In the genomic region with DNA sequence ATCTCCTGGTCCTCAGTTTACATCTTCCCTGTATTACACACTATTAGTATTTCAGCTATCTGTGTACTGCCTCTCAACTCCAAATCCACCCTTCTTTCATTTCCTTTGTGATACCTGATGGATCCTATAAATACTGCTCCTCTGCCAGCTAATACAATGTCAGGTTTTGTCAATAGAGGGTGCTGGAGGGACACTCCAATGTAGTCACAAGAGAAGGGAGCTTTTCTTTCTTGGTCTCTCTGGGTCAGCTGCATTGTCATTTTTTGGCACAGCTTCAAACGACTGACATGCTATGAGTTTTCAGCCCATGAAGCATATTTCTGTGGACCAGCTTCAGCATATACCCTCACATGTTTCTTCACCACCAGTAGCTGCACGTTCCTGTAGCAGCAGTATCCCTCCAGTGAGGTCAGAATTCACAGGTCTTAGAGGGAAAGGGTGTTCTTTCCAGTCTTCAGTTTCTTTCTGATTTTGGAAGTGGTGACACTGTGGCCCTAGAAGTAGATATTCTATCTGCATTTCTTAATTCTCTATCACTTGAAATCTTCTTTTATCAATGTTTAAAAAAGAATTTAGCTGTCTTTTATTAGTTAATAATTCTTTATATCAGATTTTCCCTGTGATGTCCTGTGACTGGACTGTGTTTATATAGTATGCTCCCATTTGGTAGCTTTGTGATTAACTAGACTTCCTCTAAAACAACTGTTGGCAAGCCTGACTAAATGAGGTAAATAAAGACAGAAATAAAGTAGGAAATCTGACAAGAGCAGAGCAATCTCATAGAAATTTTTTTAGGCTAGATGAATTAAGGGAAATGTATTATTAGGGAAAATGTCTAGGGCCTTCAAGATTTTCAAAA, we compare ENCODE assay signal across 8 cellular contexts.
DNase-seq lines count a peak whose midpoint lies in the region; ATAC-seq and TF ChIP-seq lines count a peak whose summit lies in the region.

No MANE protein-coding gene starts in this region.

- no peak overlapping the region for H3K4me3 Mint-ChIP-seq in GM23338
- no peak overlapping the region for H3K4me3 Mint-ChIP-seq in CD8-positive, alpha-beta T cell

- intact Hi-C loops in CD8-positive, alpha-beta T cell (cut with DNase I, micrococcal nuclease): no loop called here

- no peaks in the 10 kb centered on the region for H3F3A ChIP-seq in GM23338 (replicated peaks; ENCODE audit: low read depth)

- no peaks in the 10 kb centered on the region for H4K20me1 ChIP-seq in GM23338 (replicated peaks; ENCODE audit: insufficient read depth)

- H3K4me1 ChIP-seq in GM23338 (ENCODE audit: insufficient read depth): no peaks in the 10 kb centered on the region
- H3K4me1 ChIP-seq in neuronal stem cell (ENCODE audit: control insufficient read depth in 2 of 2, insufficient read depth in 1 of 2, low read depth in 1 of 2, low read length in 2 of 2): peaks cover 0 to 2% of the 10 kb centered on the region in 2 donors
- no peaks in the 10 kb centered on the region for H3K4me1 ChIP-seq in CD8-positive, alpha-beta T cell (ENCODE audit: insufficient read depth, low read length)

- CTCF ChIA-PET in CD8-positive, alpha-beta T cell (lab: Charles Lee): no interaction called here

- H3K9me3 Mint-ChIP-seq in GM23338: peaks cover 71% of the 10 kb centered on the region
- peaks cover 4% of the 10 kb centered on the region for H3K9me3 Mint-ChIP-seq in CD8-positive, alpha-beta T cell

- no peaks in the 10 kb centered on the region for H3K27me3 Mint-ChIP-seq in GM23338 (ENCODE audit: insufficient read depth, low read depth, poor library complexity)
- no peaks in the 10 kb centered on the region for H3K27me3 Mint-ChIP-seq in CD8-positive, alpha-beta T cell (ENCODE audit: low read depth)

- H2AK5ac ChIP-seq in neuronal stem cell (ENCODE audit: low read depth, low read length): no peak overlapping the region

- peaks cover 6% of the 10 kb centered on the region; the same call in 2 of the 3 replicates for H3K36me3 Mint-ChIP-seq in GM23338 (ENCODE audit: low read depth)
- H3K36me3 Mint-ChIP-seq in CD8-positive, alpha-beta T cell: no peaks in the 10 kb centered on the region

- no peak overlapping the region for H3K18ac ChIP-seq in neuronal stem cell (ENCODE audit: low read length)

- POLR2A ChIA-PET in CD8-positive, alpha-beta T cell (lab: Charles Lee): no interaction called here

- no peaks in the 10 kb centered on the region for H3K4me1 Mint-ChIP-seq in GM23338
- H3K4me1 Mint-ChIP-seq in CD8-positive, alpha-beta T cell (ENCODE audit: low read depth): no peaks in the 10 kb centered on the region

- H2BK12ac ChIP-seq in neuronal stem cell (ENCODE audit: low read length): no peak overlapping the region

- no peak overlapping the region for H3K4me3 ChIP-seq in GM23338
- no peak overlapping the region for H3K4me3 ChIP-seq in cardiac fibroblast (replicated peaks in 1 of 2; ENCODE audit: low read depth in 2 of 2, low read length in 2 of 2)
- H3K4me3 ChIP-seq in neuronal stem cell (ENCODE audit: low read length in 2 of 2): no peak overlapping the region
- H3K4me3 ChIP-seq in CD8-positive, alpha-beta T cell (ENCODE audit: low read depth, low read length): no peak overlapping the region

- H3K4me2 ChIP-seq in GM23338 (no peak overlapping the region), neuronal stem cell (ENCODE audit: insufficient read depth, low read length, poor library complexity, severe bottlenecking) (no peak overlapping the region)

- no peaks in the 10 kb centered on the region for H3K9me2 ChIP-seq in GM23338 (ENCODE audit: insufficient read depth)

- no peak overlapping the region for H4K91ac ChIP-seq in neuronal stem cell (ENCODE audit: low read depth, low read length, poor library complexity)

- H3K14ac ChIP-seq in neuronal stem cell (ENCODE audit: low read length): no peak overlapping the region

- no peaks in the 10 kb centered on the region for H3K79me1 ChIP-seq in neuronal stem cell (ENCODE audit: low read depth, low read length)

- H2BK15ac ChIP-seq in neuronal stem cell (ENCODE audit: low read length): no peak overlapping the region

- H3K4ac ChIP-seq in neuronal stem cell (ENCODE audit: low read length): no peak overlapping the region

- DNase-seq in COLO829 (ENCODE audit: low spot score) (peak; percentile 40), GM23338 (ENCODE audit: low spot score) (peak; percentile 87), NCI-H460 (ENCODE audit: extremely low read depth, low read depth) (peak; percentile 12), cardiac fibroblast (ENCODE audit: low read depth in 2 of 2) (peak; percentile 56 to 75), neuronal stem cell (ENCODE audit: low spot score) (peak; percentile 45), GM03348 (ENCODE audit: low spot score) (no peak)
- no peak for DNase-seq in CD8-positive, alpha-beta T cell
- no peak for DNase-seq in effector CD4-positive, alpha-beta T cell

- H3K23ac ChIP-seq in neuronal stem cell (ENCODE audit: low read depth, low read length, poor library complexity): no peak overlapping the region

- H2AFZ ChIP-seq in GM23338 (no peak overlapping the region), neuronal stem cell (ENCODE audit: low read length) (peak overlapping the region; percentile 14)

- H2BK120ac ChIP-seq in neuronal stem cell (ENCODE audit: low read depth, low read length): no peak overlapping the region

- no peaks in the 10 kb centered on the region for H3K79me2 ChIP-seq in GM23338 (replicated peaks; ENCODE audit: insufficient read depth)

- no peaks in the 10 kb centered on the region for H3K9me3 ChIP-seq in neuronal stem cell (replicated peaks in 1 of 2; ENCODE audit: control insufficient read depth in 2 of 2, insufficient read depth in 1 of 2, low read depth in 1 of 2, low read length in 2 of 2)
- H3K9me3 ChIP-seq in CD8-positive, alpha-beta T cell (ENCODE audit: low read length): no peaks in the 10 kb centered on the region

- no peaks in the 10 kb centered on the region for H3K36me3 ChIP-seq in GM23338 (ENCODE audit: insufficient read depth)
- H3K36me3 ChIP-seq in neuronal stem cell (replicated peaks in 1 of 2; ENCODE audit: control insufficient read depth in 2 of 2, insufficient read depth in 2 of 2, low read length in 2 of 2): no peaks in the 10 kb centered on the region
- no peaks in the 10 kb centered on the region for H3K36me3 ChIP-seq in CD8-positive, alpha-beta T cell (ENCODE audit: insufficient read depth, low read length)

- no CpG with 5 or more reads among the region's 2 CpGs for WGBS in neuronal stem cell (ENCODE audit: extremely low coverage in 2 of 2, insufficient read length in 2 of 2, insufficient replicate concordance in 1 of 2), 2 donors

- no peak overlapping the region for H4K8ac ChIP-seq in neuronal stem cell (ENCODE audit: low read depth, low read length)

- no peak overlapping the region for H3K9ac ChIP-seq in neuronal stem cell (ENCODE audit: low read depth, low read length, poor library complexity)

- no peak overlapping the region for H3K27ac ChIP-seq in GM23338 (ENCODE audit: low read depth)
- H3K27ac ChIP-seq in neuronal stem cell (replicated peaks; ENCODE audit: low read length): no peak overlapping the region
- H3K27ac ChIP-seq in CD8-positive, alpha-beta T cell (ENCODE audit: low read depth, low read length): no peak overlapping the region

- TF ChIP-seq CTCF in GM23338 (conservative IDR thresholded peaks at IDR 0.05; ENCODE audit: low read depth in 2 of 2) (peak; percentile 73 to 86), cardiac fibroblast (IDR thresholded peaks at IDR 0.05; ENCODE audit: low read depth, low read length) (peak; percentile 40)
- no peak for TF ChIP-seq CTCF in CD8-positive, alpha-beta T cell (IDR thresholded peaks at IDR 0.05)

- no peak overlapping the region for H2BK5ac ChIP-seq in neuronal stem cell (ENCODE audit: low read length)

- ATAC-seq in GM23338: peak; percentile 86
- no peak for ATAC-seq in CD8-positive, alpha-beta T cell

- H3K27me3 ChIP-seq in GM23338 (ENCODE audit: insufficient read depth) (no peaks in the 10 kb centered on the region), neuronal stem cell (ENCODE audit: control insufficient read depth in 3 of 3, insufficient read depth in 3 of 3, low read depth in 1 of 3, low read length in 3 of 3) (no peaks in the 10 kb centered on the region)
- H3K27me3 ChIP-seq in CD8-positive, alpha-beta T cell (ENCODE audit: insufficient read depth, low read length): no peaks in the 10 kb centered on the region

- no peak overlapping the region for H3K27ac Mint-ChIP-seq in GM23338
- H3K27ac Mint-ChIP-seq in CD8-positive, alpha-beta T cell: no peak overlapping the region

Comparison
In these comparisons a context has a peak if more than half of its experiments do, and no peak if none do; other contexts are left out.
1. DNase-seq: peak in COLO829 (single experiment), GM23338 (single experiment), NCI-H460 (single experiment), cardiac fibroblast (2 of 2) and neuronal stem cell (single experiment); none in CD8-positive, alpha-beta T cell (0 of 7), GM03348 (single experiment) and effector CD4-positive, alpha-beta T cell (single experiment).